In genomic region chr9:94937214-94937903, GRCh38 we compare ENCODE assay signal across 13 cellular contexts.
A peak's percentile ranks its signal among the peaks of the same experiment; 100 is the strongest.
DNase-seq lines count a peak whose midpoint lies in the region; ATAC-seq and TF ChIP-seq lines count a peak whose summit lies in the region.
"Had no signal": no experiment of that assay in that cellular context is flagged by ENCODE, and none has a peak within 500 bp of the region (broad histone marks: within the 10 kb centered on the region; RNA-seq: fewer than 3 reads in every experiment).

No MANE protein-coding gene starts in this region.

- WGBS in GM23248 (ENCODE audit: low coverage in 1 of 2, low lambda C conversion rate in 2 of 2, missing lambda C conversion rate in 2 of 2), 2 experiments = 87 to 91% methylated on average over 6 of the region's 6 CpGs
- WGBS in sigmoid colon, 2 donors = 96 to 97% methylated on average over 6 of the region's 6 CpGs

- H3K4me3 ChIP-seq in GM23248 (no peak overlapping the region), SJSA1 (no peak overlapping the region), skeletal muscle cell (ENCODE audit: low read depth, low read length) (no peak overlapping the region), sigmoid colon (no peak overlapping the region), vagina (no peak overlapping the region)
- H3K4me3 ChIP-seq: GM12878, heart left ventricle had no signal

- no peak overlapping the region; the same call in 1 of the 2 replicates for H3K9ac ChIP-seq in GM23248

- in situ Hi-C loops in GM23248 (cut with MboI) = no loop called here

- H3K4me1 ChIP-seq in GM23248 (ENCODE audit: insufficient read depth) (peaks cover 40% of the 10 kb centered on the region), SJSA1 (replicated peaks) (peaks cover 38% of the 10 kb centered on the region), sigmoid colon (peaks cover 0 to 32% (median 26%) of the 10 kb centered on the region in 4 donors), vagina (peaks cover 15% of the 10 kb centered on the region)

- H4K20me1 ChIP-seq in GM23248 (ENCODE audit: insufficient read depth) = no peaks in the 10 kb centered on the region

- H3K27ac ChIP-seq in GM23248 = peak overlapping the region; percentile 70
- H3K27ac ChIP-seq in SJSA1 = peak overlapping the region; percentile 81
- peak overlapping the region in 2 of 4 donors; percentile 25 to 64 for H3K27ac ChIP-seq in sigmoid colon
- H3K27ac ChIP-seq in vagina = no peak overlapping the region

- H3F3A ChIP-seq in GM23248 (ENCODE audit: insufficient read depth) = peaks cover 12% of the 10 kb centered on the region

- H3K79me2 ChIP-seq in GM23248 (ENCODE audit: insufficient read depth) = peaks cover 10% of the 10 kb centered on the region

- TF ChIP-seq CTCF in sigmoid colon (IDR thresholded peaks at IDR 0.05) = no peak
- TF ChIP-seq CTCF in vagina (IDR thresholded peaks at IDR 0.05) = no peak

- ATAC-seq in HG03039 (IDR thresholded peaks at IDR 0.05; ENCODE audit: unreplicated experiment) = no peak
- ATAC-seq: GM12878; stimulated activated naive CD8-positive, alpha-beta T cell treated with anti-CD3 and anti-CD28 coated beads, Interleukin-15, amount 100 ng/mL, for 72 hours had no signal

- no peaks in the 10 kb centered on the region for H3K9me3 ChIP-seq in GM23248 (ENCODE audit: low read depth)
- H3K9me3 ChIP-seq in SJSA1 (replicated peaks) = no peaks in the 10 kb centered on the region
- H3K9me3 ChIP-seq in sigmoid colon = no peaks in the 10 kb centered on the region
- no peaks in the 10 kb centered on the region for H3K9me3 ChIP-seq in vagina
- H3K9me3 ChIP-seq: heart left ventricle had no signal

- intact Hi-C loops in sigmoid colon (cut with DNase I) = loop anchor here (5.0 kb wide), 1 partner anchor 55 kb away; no protein-coding TSS in a partner anchor
- intact Hi-C loops in vagina (cut with DNase I) = no loop called here

- no peak for TF ChIP-seq POLR2A in sigmoid colon (IDR thresholded peaks at IDR 0.05)
- no peak for TF ChIP-seq POLR2A in vagina (IDR thresholded peaks at IDR 0.05)

- H3K9me2 ChIP-seq in GM23248 (ENCODE audit: insufficient read depth) = no peaks in the 10 kb centered on the region

- no peaks in the 10 kb centered on the region for H3K27me3 ChIP-seq in GM23248 (replicated peaks; ENCODE audit: insufficient read depth)
- no peaks in the 10 kb centered on the region for H3K27me3 ChIP-seq in SJSA1 (replicated peaks)
- no peaks in the 10 kb centered on the region for H3K27me3 ChIP-seq in sigmoid colon
- no peaks in the 10 kb centered on the region for H3K27me3 ChIP-seq in vagina
- H3K27me3 ChIP-seq: heart left ventricle had no signal

- no peak for TF ChIP-seq EP300 in sigmoid colon (IDR thresholded peaks at IDR 0.05)

- H3K4me2 ChIP-seq in GM23248 (ENCODE audit: unreplicated experiment) = peak overlapping the region; percentile 44

- no peaks in the 10 kb centered on the region for H3K36me3 ChIP-seq in GM23248 (ENCODE audit: low read depth)
- peaks cover 9% of the 10 kb centered on the region for H3K36me3 ChIP-seq in SJSA1
- H3K36me3 ChIP-seq in sigmoid colon = no peaks in the 10 kb centered on the region
- no peaks in the 10 kb centered on the region for H3K36me3 ChIP-seq in vagina
- H3K36me3 ChIP-seq: heart left ventricle had no signal

- no peak overlapping the region for H2AFZ ChIP-seq in GM23248

- DNase-seq in GM23248 (peak; percentile 90), SJSA1 (ENCODE audit: low read depth in 1 of 2, low spot score in 2 of 2) (peak in 1 of 2 experiments; percentile 82), fibroblast of gingiva (ENCODE audit: low read depth) (peak; percentile 91), skeletal muscle cell (ENCODE audit: low read depth) (peak; percentile 84), sigmoid colon (no peak), vagina (ENCODE audit: extremely low spot score in 2 of 2) (no peak), HT-29 (ENCODE audit: low spot score) (no peak)
- DNase-seq: H7; heart left ventricle; Kasumi-1; stimulated activated naive CD8-positive, alpha-beta T cell treated with anti-CD3 and anti-CD28 coated beads, Interleukin-15, amount 100 ng/mL, for 72 hours had no signal

Comparison
In these comparisons a context has a peak if more than half of its experiments do, and no peak if none do; other contexts are left out.
1. DNase-seq: peak in GM23248 (single experiment), fibroblast of gingiva (single experiment) and skeletal muscle cell (single experiment); none in sigmoid colon (single experiment), vagina (0 of 2) and HT-29 (single experiment).